In the genomic region with DNA sequence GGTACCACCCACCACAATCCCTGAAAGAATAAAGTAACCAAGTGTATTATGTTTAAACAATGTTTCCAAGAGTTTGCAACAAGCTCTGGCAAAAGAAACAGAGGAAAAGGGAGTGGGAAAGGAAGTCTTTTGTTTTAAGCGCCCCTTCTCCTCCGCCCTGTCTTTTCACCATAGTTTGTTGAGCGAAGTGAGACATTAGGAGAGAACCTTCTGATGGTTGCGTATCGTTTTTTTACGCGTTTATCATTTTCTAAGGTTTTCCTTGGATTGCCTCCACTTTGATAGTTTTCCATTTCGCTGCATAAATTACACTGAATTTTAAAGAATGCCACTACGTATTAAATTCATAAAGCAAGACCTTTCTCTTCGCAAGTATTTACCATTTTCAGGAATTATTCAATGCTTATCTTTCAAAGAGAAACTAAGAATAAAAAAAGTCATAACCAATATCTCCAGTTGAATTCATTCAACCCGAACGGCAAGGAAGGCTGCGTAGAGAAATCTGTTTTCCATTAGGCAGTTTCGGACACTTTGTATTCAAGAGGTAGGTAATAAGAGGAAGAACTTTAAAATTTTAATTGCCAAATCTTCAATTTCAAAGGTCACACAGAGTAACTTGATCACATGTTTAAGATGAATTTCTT, we compare ENCODE assay signal across 11 cellular contexts. TPM values are rescaled to one million over a fixed set of nuclear protein-coding genes. Genes with fewer than 3 reads are reported as not detected.
DNase-seq lines count a peak whose midpoint lies in the region; ATAC-seq and TF ChIP-seq lines count a peak whose summit lies in the region.
"Had no signal": no experiment of that assay in that cellular context is flagged by ENCODE, and none has a peak within 500 bp of the region (broad histone marks: within the 10 kb centered on the region; RNA-seq: fewer than 3 reads in every experiment).

No MANE protein-coding gene starts in this region.

- H3K9me3 ChIP-seq in iPS-18c (ENCODE audit: control insufficient read depth, insufficient read depth, low read length) (no peaks in the 10 kb centered on the region), adrenal gland (replicated peaks in 1 of 3) (no peaks in the 10 kb centered on the region), uterus (no peaks in the 10 kb centered on the region)
- H3K9me3 ChIP-seq: right lobe of liver had no signal

- intact Hi-C loops in activated CD4-positive, alpha-beta T cell treated with anti-CD3 and anti-CD28 coated beads, Interleukin-2, amount 10 ng/mL, durations not matched to agents 24 days and 14 days (cut with micrococcal nuclease) = no loop called here
- intact Hi-C loops in adrenal gland (cut with DNase I) (no loop called here), uterus (cut with DNase I; ENCODE audit: low total_unique reads) (no loop called here)

- H3K36me3 ChIP-seq in adrenal gland (replicated peaks in 1 of 2) (no peaks in the 10 kb centered on the region), uterus (no peaks in the 10 kb centered on the region)
- H3K36me3 ChIP-seq: right lobe of liver had no signal

- peaks cover 48% of the 10 kb centered on the region for H3K27me3 Mint-ChIP-seq in activated CD4-positive, alpha-beta T cell treated with anti-CD3 and anti-CD28 coated beads, Interleukin-2, amount 10 ng/mL, durations not matched to agents 24 days and 14 days
- peaks cover 33 to 51% of the 10 kb centered on the region in 2 donors for H3K27me3 Mint-ChIP-seq in T-cell
- H3K27me3 Mint-ChIP-seq in stimulated activated naive B cell treated with anti-CD40 and anti-IgM and Interleukin-4, amounts not matched to agents 10 μg/mL and 1 μg/mL and 100 μg/mL, for 72 hours = peaks cover 44 to 58% of the 10 kb centered on the region in 2 donors

- WGBS in adrenal gland, 4 donors = 8 to 11% (median 10%) methylated on average over 14 of the region's 14 CpGs

- H3K4me1 ChIP-seq in adrenal gland (replicated peaks in 1 of 2) = peaks cover 11 to 32% of the 10 kb centered on the region in 2 donors
- peaks cover 0 to 12% of the 10 kb centered on the region in 2 donors for H3K4me1 ChIP-seq in uterus

- no peak for TF ChIP-seq POLR2A in adrenal gland (IDR thresholded peaks at IDR 0.05)
- TF ChIP-seq POLR2A in uterus (IDR thresholded peaks at IDR 0.05) = no peak

- CTCF ChIA-PET in T-cell (lab: Charles Lee) = no interaction called here

- no peaks in the 10 kb centered on the region for H3K9me3 Mint-ChIP-seq in activated CD4-positive, alpha-beta T cell treated with anti-CD3 and anti-CD28 coated beads, Interleukin-2, amount 10 ng/mL, durations not matched to agents 24 days and 14 days
- H3K9me3 Mint-ChIP-seq in T-cell = no peaks in the 10 kb centered on the region
- no peaks in the 10 kb centered on the region for H3K9me3 Mint-ChIP-seq in stimulated activated naive B cell treated with anti-CD40 and anti-IgM and Interleukin-4, amounts not matched to agents 10 μg/mL and 1 μg/mL and 100 μg/mL, for 72 hours

- DNase-seq in activated CD4-positive, alpha-beta T cell treated with anti-CD3 and anti-CD28 coated beads, Interleukin-2, amount 10 ng/mL, durations not matched to agents 24 days and 14 days = no peak
- no peak for DNase-seq in activated CD4-positive, alpha-beta T cell treated with anti-CD3 and anti-CD28 coated beads, Interleukin-2, amount 50 U/mL, for 4 hours
- DNase-seq in T-cell (no peak), adrenal gland (no peak), uterus (no peak)
- DNase-seq in stimulated activated naive B cell treated with anti-CD40 and anti-IgM and Interleukin-4, amounts not matched to agents 10 μg/mL and 1 μg/mL and 100 μg/mL, for 72 hours = no peak

- TF ChIP-seq CTCF in adrenal gland (IDR thresholded peaks at IDR 0.05) (no peak), uterus (IDR thresholded peaks at IDR 0.05) (no peak)

- no peak overlapping the region for H3K27ac Mint-ChIP-seq in activated CD4-positive, alpha-beta T cell treated with anti-CD3 and anti-CD28 coated beads, Interleukin-2, amount 10 ng/mL, durations not matched to agents 24 days and 14 days
- no peak overlapping the region for H3K27ac Mint-ChIP-seq in T-cell
- H3K27ac Mint-ChIP-seq in stimulated activated naive B cell treated with anti-CD40 and anti-IgM and Interleukin-4, amounts not matched to agents 10 μg/mL and 1 μg/mL and 100 μg/mL, for 72 hours = peak overlapping the region; percentile 14
- H3K27ac Mint-ChIP-seq: CD4-positive, CD25-positive, alpha-beta regulatory T cell had no signal

- peaks cover 73% of the 10 kb centered on the region for H3K27me3 ChIP-seq in adrenal gland
- H3K27me3 ChIP-seq in uterus = peaks cover 12 to 36% of the 10 kb centered on the region in 2 donors

- peak overlapping the region; percentile 79 for H3K4me3 Mint-ChIP-seq in activated CD4-positive, alpha-beta T cell treated with anti-CD3 and anti-CD28 coated beads, Interleukin-2, amount 10 ng/mL, durations not matched to agents 24 days and 14 days
- peak overlapping the region; percentile 29 to 76 (median 39) for H3K4me3 Mint-ChIP-seq in T-cell
- H3K4me3 Mint-ChIP-seq in stimulated activated naive B cell treated with anti-CD40 and anti-IgM and Interleukin-4, amounts not matched to agents 10 μg/mL and 1 μg/mL and 100 μg/mL, for 72 hours = peak overlapping the region; percentile 89 to 93

- peaks cover 11% of the 10 kb centered on the region for H3K4me1 Mint-ChIP-seq in activated CD4-positive, alpha-beta T cell treated with anti-CD3 and anti-CD28 coated beads, Interleukin-2, amount 10 ng/mL, durations not matched to agents 24 days and 14 days
- H3K4me1 Mint-ChIP-seq in T-cell = peaks cover 16 to 26% (median 20%) of the 10 kb centered on the region in 3 donors
- H3K4me1 Mint-ChIP-seq in stimulated activated naive B cell treated with anti-CD40 and anti-IgM and Interleukin-4, amounts not matched to agents 10 μg/mL and 1 μg/mL and 100 μg/mL, for 72 hours = peaks cover 13 to 40% of the 10 kb centered on the region in 2 donors

- H3K27ac ChIP-seq in adrenal gland (no peak overlapping the region), uterus (peak overlapping the region in 1 of 2 donors; percentile 37)
- H3K27ac ChIP-seq: right lobe of liver had no signal

- POLR2A ChIA-PET in T-cell (lab: Charles Lee) = no interaction called here

- no peaks in the 10 kb centered on the region for H3K36me3 Mint-ChIP-seq in activated CD4-positive, alpha-beta T cell treated with anti-CD3 and anti-CD28 coated beads, Interleukin-2, amount 10 ng/mL, durations not matched to agents 24 days and 14 days (ENCODE audit: low read depth)
- no peaks in the 10 kb centered on the region for H3K36me3 Mint-ChIP-seq in T-cell
- peaks cover 2 to 3% of the 10 kb centered on the region in 2 donors for H3K36me3 Mint-ChIP-seq in stimulated activated naive B cell treated with anti-CD40 and anti-IgM and Interleukin-4, amounts not matched to agents 10 μg/mL and 1 μg/mL and 100 μg/mL, for 72 hours
- H3K36me3 Mint-ChIP-seq: CD4-positive, CD25-positive, alpha-beta regulatory T cell had no signal

- H3K4me3 ChIP-seq in iPS-18c (ENCODE audit: insufficient read depth, low read depth, low read length) (peak overlapping the region; percentile 50), adrenal gland (peak overlapping the region in 1 of 4 donors; percentile 60), uterus (peak overlapping the region in 1 of 2 donors; percentile 35)
- H3K4me3 ChIP-seq: K562 had no signal

- ATAC-seq in T-cell (replicated peaks in 1 of 4) (no peak), GM21619 (IDR thresholded peaks at IDR 0.05; ENCODE audit: unreplicated experiment) (no peak)
- no peak for ATAC-seq in stimulated activated naive B cell treated with anti-CD40 and anti-IgM and Interleukin-4, amounts not matched to agents 10 μg/mL and 1 μg/mL and 100 μg/mL, for 72 hours (replicated peaks)

RNA-seq across cellular contexts. Expression of a gene that starts 0.9 kb away (rescaled TPM):
- total RNA-seq in activated CD4-positive, alpha-beta T cell treated with anti-CD3 and anti-CD28 coated beads, Interleukin-2, amount 10 ng/mL, durations not matched to agents 24 days and 14 days = not detected in 2 replicates
- total RNA-seq in T-cell (under 1 TPM in 1 of 5 donors, not detected in 4; 0.06 TPM), adrenal gland (under 1 TPM in 7 of 8 donors, not detected in 1; 0.10 to 0.78 (median 0.18) TPM), uterus (10 to 100 TPM in 1 of 4 donors, 1 to 10 TPM in 2, under 1 TPM in 1; 0.77 to 46.8 (median 2.1) TPM)
- under 1 TPM; under 0.01 to 0.07 (median 0.03) TPM for polyA plus RNA-seq in adrenal gland
- total RNA-seq: CD4-positive, CD25-positive, alpha-beta regulatory T cell; K562 had no signal
- polyA plus RNA-seq: CD4-positive, CD25-positive, alpha-beta regulatory T cell; K562 had no signal

Comparison
In these comparisons a context has a peak if more than half of its experiments do, and no peak if none do; other contexts are left out.
1. H3K4me3 Mint-ChIP-seq: peak in every context shown above with its lines; median percentile 91 in stimulated activated naive B cell treated with anti-CD40 and anti-IgM and Interleukin-4, amounts not matched to agents 10 μg/mL and 1 μg/mL and 100 μg/mL, for 72 hours; 79 in activated CD4-positive, alpha-beta T cell treated with anti-CD3 and anti-CD28 coated beads, Interleukin-2, amount 10 ng/mL, durations not matched to agents 24 days and 14 days; 39 in T-cell.